Comparison of ENCODE assay signal across 8 cellular contexts in genomic region chr3:152281032-152281713, GRCh38. TPM values are rescaled to one million over a fixed set of nuclear protein-coding genes. Genes with fewer than 3 reads are reported as not detected.
DNase-seq lines count a peak whose midpoint lies in the region; ATAC-seq and TF ChIP-seq lines count a peak whose summit lies in the region.

No MANE protein-coding gene starts in this region.

- peak; percentile 71 for ATAC-seq in GM18519 (IDR thresholded peaks at IDR 0.05; ENCODE audit: low FRiP score, unreplicated experiment)
- ATAC-seq in HG02571 (IDR thresholded peaks at IDR 0.05; ENCODE audit: unreplicated experiment): peak; percentile 67
- no peak for ATAC-seq in left colon

- POLR2A ChIA-PET in PC-9 (lab: Charles Lee; ENCODE audit: unreplicated experiment): no interaction called here

- H3K4me3 ChIP-seq in PC-9: no peak overlapping the region

- no peak overlapping the region for H3K4me3 Mint-ChIP-seq in mesothelial cell of epicardium

- intact Hi-C loops in left colon (cut with DNase I, micrococcal nuclease): no loop called here
- intact Hi-C loops in PC-9 (cut with micrococcal nuclease; ENCODE audit: unreplicated experiment): no loop called here

- H3K36me3 ChIP-seq in PC-9 (ENCODE audit: low read depth): 0 out of 2 replicates have a peak, but pooled peaks cover 2% of the 10 kb centered on the region

- H2AFZ ChIP-seq in PC-9: no peak overlapping the region

- H4K20me1 ChIP-seq in PC-9 (ENCODE audit: insufficient read depth): peaks cover 11% of the 10 kb centered on the region

- H3K27me3 Mint-ChIP-seq in mesothelial cell of epicardium (ENCODE audit: low read depth): no peaks in the 10 kb centered on the region

- TF ChIP-seq CTCF in mesothelial cell of epicardium (IDR thresholded peaks at IDR 0.05; ENCODE audit: unreplicated experiment) (no peak), GM10266 (IDR thresholded peaks at IDR 0.05; ENCODE audit: control insufficient read depth, insufficient read depth, low read depth, missing control alignments) (no peak), PC-9 (conservative IDR thresholded peaks at IDR 0.05) (no peak)

- H3K9me3 ChIP-seq in PC-9 (ENCODE audit: insufficient read depth, low read depth): no peaks in the 10 kb centered on the region

- H3K4me1 Mint-ChIP-seq in mesothelial cell of epicardium: peaks cover 43% of the 10 kb centered on the region

- H3F3A ChIP-seq in PC-9 (ENCODE audit: insufficient read depth, low read depth): peaks cover 16% of the 10 kb centered on the region

- DNase-seq in RPMI8226 (peak; percentile 96), mesothelial cell of epicardium (ENCODE audit: low spot score in 2 of 2, unreplicated experiment in 2 of 2) (no peak), GM10266 (ENCODE audit: extremely low spot score) (no peak), left colon (no peak), iPS-NIHi11 (ENCODE audit: low spot score) (no peak), PC-9 (no peak)

- no peaks in the 10 kb centered on the region for H3K27me3 ChIP-seq in PC-9 (ENCODE audit: insufficient read depth, low read depth)

- no peak overlapping the region for H3K27ac ChIP-seq in PC-9

- peaks cover 98% of the 10 kb centered on the region for H3K79me2 ChIP-seq in PC-9 (ENCODE audit: low read depth)

- H3K9me2 ChIP-seq in PC-9 (ENCODE audit: insufficient read depth): no peaks in the 10 kb centered on the region

- no peaks in the 10 kb centered on the region for H3K9me3 Mint-ChIP-seq in mesothelial cell of epicardium

- H3K27ac Mint-ChIP-seq in mesothelial cell of epicardium: peak overlapping the region; percentile 59

- H3K4me1 ChIP-seq in PC-9 (replicated peaks; ENCODE audit: insufficient read depth): peaks cover 13% of the 10 kb centered on the region

- H3K36me3 Mint-ChIP-seq in mesothelial cell of epicardium: no peaks in the 10 kb centered on the region

- CTCF ChIA-PET in PC-9 (lab: Charles Lee): no interaction called here

- BruUV-seq in PC-9 (replicated peaks; lab: Mats Ljungman, UMichigan): no TSS peak

- H3K4me2 ChIP-seq in PC-9: no peak overlapping the region

RNA-seq across cellular contexts. Expression of gene MBNL1, which starts 12.4 kb away (rescaled TPM):
- total RNA-seq in mesothelial cell of epicardium (67.8 to 74.8 TPM (median 72.9 TPM) in 3 replicates), left colon (100 to 1,000 TPM; 154 to 183 TPM), PC-9 (2021) (122 and 176 TPM in 2 replicates)
